Comparison of ENCODE assay signal across 8 cellular contexts in genomic region chr18:34978953-34979608, GRCh38.
DNase-seq lines count a peak whose midpoint lies in the region; ATAC-seq and TF ChIP-seq lines count a peak whose summit lies in the region.

No MANE protein-coding gene starts in this region.

- H3K27ac ChIP-seq in angular gyrus (ENCODE audit: low read depth, low read length) = peak overlapping the region; percentile 93

- POLR2A ChIA-PET in BJ (lab: Charles Lee) = interaction anchor here (0.5 kb wide), 1 partner anchor 84 kb away, joined by 6 read pairs; no protein-coding TSS in a partner anchor

- no peaks in the 10 kb centered on the region for H3K36me3 ChIP-seq in BJ (ENCODE audit: control insufficient read depth, insufficient read depth, low read length)

- peak overlapping the region; percentile 22 for H3K4me3 ChIP-seq in BJ (ENCODE audit: low read depth, low read length)

- H3K4me3 Mint-ChIP-seq in T-helper 17 cell (peak overlapping the region; percentile 92), type B pancreatic cell (peak overlapping the region; percentile 94)

- H3K9me3 Mint-ChIP-seq in type B pancreatic cell = no peaks in the 10 kb centered on the region

- ATAC-seq in GM21723 (IDR thresholded peaks at IDR 0.05; ENCODE audit: unreplicated experiment) = peak; percentile 39
- ATAC-seq in T-helper 17 cell = peak; percentile 53
- ATAC-seq in left ventricle myocardium superior = peak; percentile 78

- H3K4me1 Mint-ChIP-seq in T-helper 17 cell (peaks cover 23% of the 10 kb centered on the region), type B pancreatic cell (ENCODE audit: unreplicated experiment) (peaks cover 20% of the 10 kb centered on the region)

- peak overlapping the region; percentile 21 for H3K27ac Mint-ChIP-seq in T-helper 17 cell
- peak overlapping the region; percentile 93 for H3K27ac Mint-ChIP-seq in type B pancreatic cell

- DNase-seq in BJ (ENCODE audit: low read depth) (peak; percentile 85), NCI-H128 (lab: John Stamatoyannopoulos, UW; ENCODE audit: unreplicated experiment) (peak; percentile 70), T-helper 17 cell (peak in 1 of 3 donors; percentile 13), left ventricle myocardium superior (peak; percentile 50), posterior vena cava (ENCODE audit: low spot score) (peak; percentile 88), type B pancreatic cell (ENCODE audit: extremely low spot score, unreplicated experiment) (no peak)

- intact Hi-C loops in left ventricle myocardium superior (cut with micrococcal nuclease) (no loop called here), posterior vena cava (cut with DNase I) (loop anchor here in 1 of 2 donors (10.0 kb wide), 1 partner anchor 114 kb away; no protein-coding TSS in a partner anchor)

- CTCF ChIA-PET in BJ (lab: Yijun Ruan, JAX) = interaction anchor here (1.0 kb wide), 1 partner anchor 112 kb away, joined by 3 read pairs; no protein-coding TSS in a partner anchor

- TF ChIP-seq CTCF in BJ (IDR thresholded peaks at IDR 0.05; ENCODE audit: insufficient read depth, low read depth, low read length) (no peak), type B pancreatic cell (conservative IDR thresholded peaks at IDR 0.05) (no peak)

- H3K36me3 Mint-ChIP-seq in T-helper 17 cell (ENCODE audit: low read depth) (no peaks in the 10 kb centered on the region), type B pancreatic cell (no peaks in the 10 kb centered on the region)

- H3K9me3 ChIP-seq in T-helper 17 cell (ENCODE audit: control insufficient read depth, low read length, poor library complexity, severe bottlenecking) = no peaks in the 10 kb centered on the region

- H3K27me3 Mint-ChIP-seq in T-helper 17 cell (peaks cover 22% of the 10 kb centered on the region), type B pancreatic cell (peaks cover 50% of the 10 kb centered on the region)

- H3K27me3 ChIP-seq in BJ (ENCODE audit: control insufficient read depth, insufficient read depth, low read length) = peaks cover 18% of the 10 kb centered on the region
